ENCODE assay signal across 8 cellular contexts in the genomic region with DNA sequence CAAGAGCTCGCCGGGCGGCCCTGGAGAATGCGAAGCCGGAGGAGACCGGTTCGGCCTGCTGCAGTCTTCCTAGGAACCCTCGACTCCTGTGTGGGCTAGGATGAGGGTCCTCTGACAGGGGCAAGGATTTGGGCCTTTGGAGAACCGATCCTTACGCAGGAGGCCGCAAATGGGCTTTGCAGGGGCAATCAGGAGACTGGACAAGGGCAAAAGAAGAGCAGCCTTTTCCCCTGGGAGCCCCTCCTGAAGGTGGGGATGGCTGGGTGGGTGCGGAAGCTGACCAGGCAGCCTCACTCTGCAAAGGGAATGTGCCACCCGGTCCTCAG.
DNase-seq lines count a peak whose midpoint lies in the region; ATAC-seq and TF ChIP-seq lines count a peak whose summit lies in the region.

No MANE protein-coding gene starts in this region.

- POLR2A ChIA-PET in RWPE1 (lab: Yijun Ruan, JAX; ENCODE audit: low non-redundant PET) = interaction anchor here (0.8 kb wide), 1 partner anchor 232 kb away, joined by 4 read pairs; no protein-coding TSS in a partner anchor

- no peaks in the 10 kb centered on the region for H3K27me3 ChIP-seq in parathyroid adenoma (ENCODE audit: control insufficient read depth, insufficient read depth, low read length)

- TF ChIP-seq CTCF in AG09309 (IDR thresholded peaks at IDR 0.05; ENCODE audit: control insufficient read depth, insufficient read depth, low read depth, low read length, missing control alignments) (no peak), RWPE1 (conservative IDR thresholded peaks at IDR 0.05; ENCODE audit: low read depth) (no peak), fibroblast of pulmonary artery (IDR thresholded peaks at IDR 0.05; ENCODE audit: low read length, missing control alignments) (no peak), parathyroid adenoma (IDR thresholded peaks at IDR 0.05) (no peak)

- H3K9ac ChIP-seq in parathyroid adenoma = no peak overlapping the region

- H3K27me3 Mint-ChIP-seq in activated naive CD8-positive, alpha-beta T cell treated with anti-CD3 and anti-CD28 coated beads, Interleukin-2, amount 50 U/mL, for 24 hours = peaks cover 29% of the 10 kb centered on the region

- H3K4me3 Mint-ChIP-seq in activated naive CD8-positive, alpha-beta T cell treated with anti-CD3 and anti-CD28 coated beads, Interleukin-2, amount 50 U/mL, for 24 hours = no peak overlapping the region

- H2AFZ ChIP-seq in parathyroid adenoma = peak overlapping the region; percentile 42

- no peak overlapping the region for H3K4me2 ChIP-seq in parathyroid adenoma (ENCODE audit: low read length)

- H3K27ac ChIP-seq in RWPE1 (peak overlapping the region; percentile 97), parathyroid adenoma (no peak overlapping the region)

- H3K36me3 Mint-ChIP-seq in activated naive CD8-positive, alpha-beta T cell treated with anti-CD3 and anti-CD28 coated beads, Interleukin-2, amount 50 U/mL, for 24 hours (ENCODE audit: low read depth) = no peaks in the 10 kb centered on the region

- DNase-seq in AG09309 (ENCODE audit: low read depth) (no peak), RWPE1 (ENCODE audit: low spot score) (no peak), fibroblast of pulmonary artery (ENCODE audit: low read depth) (no peak), AG08395 (ENCODE audit: low spot score) (no peak), Kasumi-1 (lab: John Stamatoyannopoulos, UW) (no peak)
- DNase-seq in activated naive CD8-positive, alpha-beta T cell treated with anti-CD3 and anti-CD28 coated beads, Interleukin-2, amount 50 U/mL, for 24 hours = no peak
- DNase-seq in stimulated activated naive CD8-positive, alpha-beta T cell treated with anti-CD3 and anti-CD28 coated beads, Interleukin-15, Interleukin-2, amounts not matched to agents 100 U/mL and 50 U/mL, for 24 hours = no peak

- H3K36me3 ChIP-seq in parathyroid adenoma (ENCODE audit: control insufficient read depth, insufficient read depth, low read length) = no peaks in the 10 kb centered on the region

- CTCF ChIA-PET in RWPE1 (lab: Yijun Ruan, JAX) = interaction anchor here (1.0 to 2.9 kb wide), 5 partner anchors 11 to 142 kb away, joined by 3 to 13 read pairs (median 7); no protein-coding TSS in a partner anchor

- no peaks in the 10 kb centered on the region for H3K9me3 ChIP-seq in parathyroid adenoma (ENCODE audit: control insufficient read depth, low read length)

- no peak overlapping the region for H3K27ac Mint-ChIP-seq in activated naive CD8-positive, alpha-beta T cell treated with anti-CD3 and anti-CD28 coated beads, Interleukin-2, amount 50 U/mL, for 24 hours

- ATAC-seq in activated naive CD8-positive, alpha-beta T cell treated with anti-CD3 and anti-CD28 coated beads, Interleukin-2, amount 50 U/mL, for 24 hours = no peak
- no peak for ATAC-seq in stimulated activated naive CD8-positive, alpha-beta T cell treated with anti-CD3 and anti-CD28 coated beads, Interleukin-15, Interleukin-2, amounts not matched to agents 100 U/mL and 50 U/mL, for 24 hours

- H3K4me1 ChIP-seq in parathyroid adenoma = no peaks in the 10 kb centered on the region

- H3K4me1 Mint-ChIP-seq in activated naive CD8-positive, alpha-beta T cell treated with anti-CD3 and anti-CD28 coated beads, Interleukin-2, amount 50 U/mL, for 24 hours = no peaks in the 10 kb centered on the region

- H3K79me2 ChIP-seq in parathyroid adenoma = no peaks in the 10 kb centered on the region

- H3K4me3 ChIP-seq in AG09309 (ENCODE audit: control insufficient read depth, low read depth, low read length) = peak overlapping the region; percentile 72
- H3K4me3 ChIP-seq in fibroblast of pulmonary artery (replicated peaks; ENCODE audit: low read depth, low read length) = peak overlapping the region; percentile 59
- H3K4me3 ChIP-seq in parathyroid adenoma (ENCODE audit: low read depth, low read length) = no peak overlapping the region

- H3K9me3 Mint-ChIP-seq in activated naive CD8-positive, alpha-beta T cell treated with anti-CD3 and anti-CD28 coated beads, Interleukin-2, amount 50 U/mL, for 24 hours = no peaks in the 10 kb centered on the region
